ENCODE assay signal across 9 cellular contexts in genomic region chr19:58021541-58022282, GRCh38. TPM values are rescaled to one million over a fixed set of nuclear protein-coding genes. Genes with fewer than 3 reads are reported as not detected.
A peak's percentile ranks its signal among the peaks of the same experiment; 100 is the strongest.
DNase-seq lines count a peak whose midpoint lies in the region; ATAC-seq and TF ChIP-seq lines count a peak whose summit lies in the region.
"Had no signal": no experiment of that assay in that cellular context is flagged by ENCODE, and none has a peak within 500 bp of the region (broad histone marks: within the 10 kb centered on the region; RNA-seq: fewer than 3 reads in every experiment).

No MANE protein-coding gene starts in this region.

- no peak overlapping the region for H3K4me3 ChIP-seq in LNCaP clone FGC (ENCODE audit: low read depth, low read length)
- H3K4me3 ChIP-seq in esophagus squamous epithelium, result no peak overlapping the region
- no peak overlapping the region for H3K4me3 ChIP-seq in naive thymus-derived CD4-positive, alpha-beta T cell (ENCODE audit: low read length)
- H3K4me3 ChIP-seq: skin epidermis had no signal

- peaks cover 8% of the 10 kb centered on the region for H3K9me3 Mint-ChIP-seq in activated B cell treated with CpG ODN at 0.5 μM for 24 hours
- peaks cover 5 to 82% (median 28%) of the 10 kb centered on the region in 11 donors for H3K9me3 Mint-ChIP-seq in naive thymus-derived CD4-positive, alpha-beta T cell

- POLR2A ChIA-PET in activated B cell treated with CpG ODN at 0.5 μM for 24 hours (lab: Charles Lee), result interaction anchor here (1.0 to 1.2 kb wide), 3 partner anchors 19 to 305 kb away, joined by 4 to 8 read pairs (median 6); partner anchors contain the start of genes ZNF329, ZNF606 and ZSCAN22
- POLR2A ChIA-PET in naive thymus-derived CD4-positive, alpha-beta T cell (lab: Charles Lee), result no interaction called here
- POLR2A ChIA-PET in RWPE1 (lab: Yijun Ruan, JAX; ENCODE audit: low non-redundant PET), result no interaction called here

- H3K27ac ChIP-seq in esophagus squamous epithelium (no peak overlapping the region), RWPE1 (no peak overlapping the region)
- no peak overlapping the region for H3K27ac ChIP-seq in naive thymus-derived CD4-positive, alpha-beta T cell (ENCODE audit: low read depth, low read length)
- H3K27ac ChIP-seq: skin epidermis had no signal

- 21 to 54% methylated on average over 9 to 30 of the region's 30 CpGs for WGBS in esophagus squamous epithelium, 2 donors

- ATAC-seq in activated B cell treated with CpG ODN at 0.5 μM for 24 hours (ENCODE audit: low read depth), result peak; percentile 100
- ATAC-seq in naive thymus-derived CD4-positive, alpha-beta T cell, result peak; percentile 92
- ATAC-seq in GM21423 (IDR thresholded peaks at IDR 0.05; ENCODE audit: unreplicated experiment), result no peak

- no peaks in the 10 kb centered on the region for H3K4me1 ChIP-seq in esophagus squamous epithelium
- no peaks in the 10 kb centered on the region for H3K4me1 ChIP-seq in naive thymus-derived CD4-positive, alpha-beta T cell (ENCODE audit: control insufficient read depth in 2 of 2, insufficient read depth in 2 of 2, low read length in 2 of 2)

- H3K9me3 ChIP-seq in esophagus squamous epithelium, result peaks cover 0 to 10% (median 3%) of the 10 kb centered on the region in 3 donors
- peaks cover 0 to 22% (median 0%) of the 10 kb centered on the region in 3 experiments for H3K9me3 ChIP-seq in naive thymus-derived CD4-positive, alpha-beta T cell (ENCODE audit: control insufficient read depth in 2 of 3, low read length in 3 of 3)

- no peaks in the 10 kb centered on the region for H3K27me3 ChIP-seq in esophagus squamous epithelium
- H3K27me3 ChIP-seq in naive thymus-derived CD4-positive, alpha-beta T cell (ENCODE audit: control insufficient read depth in 2 of 2, insufficient read depth in 2 of 2, low read length in 2 of 2), result no peaks in the 10 kb centered on the region

- CTCF ChIA-PET in activated B cell treated with CpG ODN at 0.5 μM for 24 hours (lab: Charles Lee) (interaction anchor here (1.2 to 1.6 kb wide), 2 partner anchors 129 to 134 kb away, joined by 4 to 10 read pairs; partner anchors contain the start of gene ZNF329), RWPE1 (lab: Yijun Ruan, JAX) (interaction anchor here (0.6 kb wide), 1 partner anchor 50 kb away, joined by 3 read pairs; no protein-coding TSS in a partner anchor)
- CTCF ChIA-PET in naive thymus-derived CD4-positive, alpha-beta T cell (lab: Charles Lee), result interaction anchor here (0.8 kb wide), 1 partner anchor 285 kb away, joined by 3 read pairs; no protein-coding TSS in a partner anchor

- DNase-seq in DMS 273 (lab: John Stamatoyannopoulos, UW; ENCODE audit: unreplicated experiment), result peak; percentile 81
- no peak for DNase-seq in LNCaP clone FGC (ENCODE audit: low read depth)
- no peak for DNase-seq in activated B cell treated with CpG ODN at 0.5 μM for 24 hours
- no peak for DNase-seq in esophagus squamous epithelium (lab: John Stamatoyannopoulos, UW)
- DNase-seq in naive thymus-derived CD4-positive, alpha-beta T cell, result peak in 5 of 9 donors; percentile 21 to 58 (median 27)
- no peak for DNase-seq in foreskin melanocyte
- no peak for DNase-seq in RWPE1 (ENCODE audit: low spot score)

- intact Hi-C loops in activated B cell treated with CpG ODN at 0.5 μM for 24 hours (cut with micrococcal nuclease), result loop anchor here (1.0 to 5.0 kb wide), 3 partner anchors 36 to 134 kb away; partner anchors contain the start of genes ZNF135 and ZNF329
- intact Hi-C loops in esophagus squamous epithelium (cut with DNase I), result no loop called here
- intact Hi-C loops in naive thymus-derived CD4-positive, alpha-beta T cell (cut with micrococcal nuclease), result loop anchor here in 1 of 2 donors (1.0 kb wide), 1 partner anchor 134 kb away; no protein-coding TSS in a partner anchor

- no peaks in the 10 kb centered on the region for H3K36me3 ChIP-seq in esophagus squamous epithelium
- no peaks in the 10 kb centered on the region for H3K36me3 ChIP-seq in naive thymus-derived CD4-positive, alpha-beta T cell (ENCODE audit: control insufficient read depth in 2 of 3, insufficient read depth in 3 of 3, low read length in 3 of 3)

- peak; percentile 11; the same call in 1 of the 2 replicates for TF ChIP-seq CTCF in LNCaP clone FGC (IDR thresholded peaks at IDR 0.05; ENCODE audit: control insufficient read depth, extremely low read depth, insufficient read depth)
- TF ChIP-seq CTCF in activated B cell treated with CpG ODN at 0.5 μM for 24 hours (IDR thresholded peaks at IDR 0.05), result no peak
- peak in 5 of 6 experiments; percentile 42 to 64 (median 48) for TF ChIP-seq CTCF in esophagus squamous epithelium (IDR thresholded peaks at IDR 0.05)
- TF ChIP-seq CTCF in RWPE1 (conservative IDR thresholded peaks at IDR 0.05; ENCODE audit: low read depth), result no peak

- no peak overlapping the region for H3K27ac Mint-ChIP-seq in activated B cell treated with CpG ODN at 0.5 μM for 24 hours
- no peak overlapping the region for H3K27ac Mint-ChIP-seq in naive thymus-derived CD4-positive, alpha-beta T cell

- TF ChIP-seq POLR2A in esophagus squamous epithelium (IDR thresholded peaks at IDR 0.05), result no peak

- no peaks in the 10 kb centered on the region for H3K36me3 Mint-ChIP-seq in activated B cell treated with CpG ODN at 0.5 μM for 24 hours (ENCODE audit: low read depth)
- H3K36me3 Mint-ChIP-seq in naive thymus-derived CD4-positive, alpha-beta T cell, result peaks cover 0 to 19% (median 7%) of the 10 kb centered on the region in 5 donors

- no peak overlapping the region for H3K4me3 Mint-ChIP-seq in activated B cell treated with CpG ODN at 0.5 μM for 24 hours
- H3K4me3 Mint-ChIP-seq in naive thymus-derived CD4-positive, alpha-beta T cell, result no peak overlapping the region

- H3K27me3 Mint-ChIP-seq in activated B cell treated with CpG ODN at 0.5 μM for 24 hours, result peaks cover 4% of the 10 kb centered on the region
- peaks cover 0 to 4% (median 0%) of the 10 kb centered on the region in 5 donors for H3K27me3 Mint-ChIP-seq in naive thymus-derived CD4-positive, alpha-beta T cell

- no peaks in the 10 kb centered on the region for H3K4me1 Mint-ChIP-seq in activated B cell treated with CpG ODN at 0.5 μM for 24 hours
- no peaks in the 10 kb centered on the region for H3K4me1 Mint-ChIP-seq in naive thymus-derived CD4-positive, alpha-beta T cell

RNA-seq across cellular contexts. Expression of gene ZSCAN1, which starts 12.1 kb away (rescaled TPM):
- total RNA-seq in activated B cell treated with CpG ODN at 0.5 μM for 24 hours (not detected in 2 replicates), esophagus squamous epithelium (under 1 TPM in 1 of 4 donors, not detected in 3; 0.48 TPM)
- total RNA-seq in naive thymus-derived CD4-positive, alpha-beta T cell, result not detected
- not detected for polyA plus RNA-seq in naive thymus-derived CD4-positive, alpha-beta T cell

RNA-seq across cellular contexts. Expression of gene ZNF606, which starts 19.1 kb away (rescaled TPM):
- 27.8 and 32.9 TPM in 2 replicates for total RNA-seq in activated B cell treated with CpG ODN at 0.5 μM for 24 hours
- total RNA-seq in esophagus squamous epithelium, result 10 to 100 TPM in 1 of 4 donors, 1 to 10 TPM in 3; 7.2 to 13.0 (median 8.1) TPM
- 10 to 100 TPM; 11.9 to 37.5 (median 15.3) TPM for total RNA-seq in naive thymus-derived CD4-positive, alpha-beta T cell
- 10 to 100 TPM in 1 of 2 donors, 1 to 10 TPM in 1; 9.4 to 11.3 TPM for polyA plus RNA-seq in naive thymus-derived CD4-positive, alpha-beta T cell

RNA-seq across cellular contexts. Expression of gene ZNF135, which starts 37.4 kb away (rescaled TPM):
- total RNA-seq in activated B cell treated with CpG ODN at 0.5 μM for 24 hours (5.8 and 7.5 TPM in 2 replicates), esophagus squamous epithelium (1 to 10 TPM in 3 of 4 donors, under 1 TPM in 1; 0.83 to 3.8 (median 1.3) TPM)
- total RNA-seq in naive thymus-derived CD4-positive, alpha-beta T cell, result 1 to 10 TPM in 4 of 5 experiments, under 1 TPM in 1; 0.07 to 2.9 (median 2.5) TPM
- 1 to 10 TPM; 1.8 to 3.3 TPM for polyA plus RNA-seq in naive thymus-derived CD4-positive, alpha-beta T cell

RNA-seq across cellular contexts. Expression of gene C19orf18, which starts 47.4 kb away (rescaled TPM):
- total RNA-seq in activated B cell treated with CpG ODN at 0.5 μM for 24 hours (0.81 and 1.1 TPM in 2 replicates), esophagus squamous epithelium (under 1 TPM in 2 of 4 donors, not detected in 2; 0.44 to 0.57 TPM)
- 1 to 10 TPM in 3 of 5 experiments, under 1 TPM in 1, not detected in 1; 0.44 to 2.0 (median 1.5) TPM for total RNA-seq in naive thymus-derived CD4-positive, alpha-beta T cell
- polyA plus RNA-seq in naive thymus-derived CD4-positive, alpha-beta T cell, result not detected

Comparison
In these comparisons a context has a peak if more than half of its experiments do, and no peak if none do; other contexts are left out.
1. DNase-seq: peak in DMS 273 (single experiment) and naive thymus-derived CD4-positive, alpha-beta T cell (5 of 9); none in LNCaP clone FGC (single experiment), activated B cell treated with CpG ODN at 0.5 μM for 24 hours (single experiment), esophagus squamous epithelium (single experiment), foreskin melanocyte (single experiment) and RWPE1 (single experiment).
2. CTCF ChIP-seq: peak in LNCaP clone FGC (single experiment) and esophagus squamous epithelium (5 of 6); none in activated B cell treated with CpG ODN at 0.5 μM for 24 hours (single experiment) and RWPE1 (single experiment).